Comparison of ENCODE assay signal across 26 cellular contexts in the genomic region with DNA sequence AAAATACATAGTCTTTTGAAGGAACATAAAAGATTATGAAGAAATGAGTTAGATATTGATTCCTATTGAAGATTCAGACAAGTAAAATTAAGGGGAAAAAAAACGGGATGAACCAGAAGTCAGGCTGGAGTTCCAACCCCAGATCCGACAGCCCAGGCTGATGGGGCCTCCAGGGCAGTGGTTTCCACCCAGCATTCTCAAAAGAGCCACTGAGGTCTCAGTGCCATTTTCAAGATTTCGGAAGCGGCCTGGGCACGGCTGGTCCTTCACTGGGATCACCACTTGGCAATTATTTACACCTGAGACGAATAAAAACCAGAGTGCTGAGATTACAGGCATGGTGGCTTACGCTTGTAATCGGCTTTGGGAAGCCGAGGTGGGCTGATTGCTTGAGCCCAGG.
"Had no signal": no experiment of that assay in that cellular context is flagged by ENCODE, and none has a peak within 500 bp of the region (broad histone marks: within the 10 kb centered on the region; RNA-seq: fewer than 3 reads in every experiment).

No MANE protein-coding gene starts in this region.

- H3K27ac ChIP-seq: stomach, suprapubic skin, testis, thoracic aorta, thyroid gland, tibial artery, tibial nerve, transverse colon, upper lobe of left lung, upper lobe of right lung, uterus, vagina had no signal

- ATAC-seq: stimulated activated effector memory CD8-positive, alpha-beta T cell treated with anti-CD3 and anti-CD28 coated beads, Interleukin-12 subunit alpha, Interleukin-12 subunit beta, amount 100 ng/mL, for 72 hours; stimulated activated memory B cell treated with anti-CD40 and anti-IgM and Interleukin-4, amounts not matched to agents 10 μg/mL and 1 μg/mL and 100 μg/mL, for 72 hours; stimulated activated naive B cell treated with anti-CD40 and anti-IgM and Interleukin-4, amounts not matched to agents 10 μg/mL and 1 μg/mL and 100 μg/mL, for 72 hours; stimulated activated naive CD8-positive, alpha-beta T cell treated with anti-CD3 and anti-CD28 coated beads, Interleukin-15, amount 100 ng/mL, for 72 hours; stimulated activated naive CD8-positive, alpha-beta T cell treated with anti-CD3 and anti-CD28 coated beads, Interleukin-15, Interleukin-2, amounts not matched to agents 100 U/mL and 50 U/mL, for 24 hours; upper lobe of right lung had no signal

- FAIRE-seq: urothelium cell line had no signal

- H3K27me3 ChIP-seq: suprapubic skin, testis, thyroid gland, tibial nerve, transverse colon, upper lobe of left lung, upper lobe of right lung, uterus, vagina had no signal

- DNase-seq: stimulated activated CD4-positive, alpha-beta T cell treated with anti-CD3 and anti-CD28 coated beads, Interleukin-2, amount 100 ng/mL, for 48 hours; stimulated activated CD4-positive, alpha-beta T cell treated with anti-CD3 and anti-CD28 coated beads, Interleukin-4, amount 100 ng/mL, for 1 hour; stimulated activated CD4-positive, alpha-beta T cell treated with anti-CD3 and anti-CD28 coated beads, Interleukin-4, amount 100 ng/mL, for 24 hours; stimulated activated CD4-positive, alpha-beta T cell treated with anti-CD3 and anti-CD28 coated beads, Interleukin-4, amount 100 ng/mL, for 4 hours; stimulated activated CD8-positive, alpha-beta memory T cell treated with anti-CD3 and anti-CD28 coated beads, Interleukin-4, amount 100 ng/mL, for 48 hours; stimulated activated naive B cell treated with anti-CD40 and anti-IgM and Interleukin-4, amounts not matched to agents 10 μg/mL and 1 μg/mL and 100 μg/mL, for 72 hours; stimulated activated naive CD4-positive, alpha-beta T cell treated with Interleukin-2 at 50 U/mL for 16 hours; stimulated activated naive CD8-positive, alpha-beta T cell treated with anti-CD3 and anti-CD28 coated beads, Interleukin-15, amount 100 ng/mL, for 72 hours; stimulated activated naive CD8-positive, alpha-beta T cell treated with anti-CD3 and anti-CD28 coated beads, Interleukin-15, Interleukin-2, amounts not matched to agents 100 U/mL and 50 U/mL, for 24 hours; stomach; substantia nigra; testis; tibial artery; transverse colon; trophoblast cell; upper lobe of left lung; upper lobe of right lung; uterus had no signal

- H3K9me3 ChIP-seq: stomach, suprapubic skin, testis, thoracic aorta, thyroid gland, tibial artery, tibial nerve, transverse colon, upper lobe of left lung, upper lobe of right lung, uterus, vagina had no signal

- H3K36me3 ChIP-seq: stomach, suprapubic skin, thoracic aorta, thyroid gland, tibial artery, tibial nerve, transverse colon, upper lobe of left lung, upper lobe of right lung, uterus, vagina had no signal

- H3K4me3 ChIP-seq: stomach, suprapubic skin, testis, thoracic aorta, thyroid gland, tibial artery, tibial nerve, transverse colon, upper lobe of left lung, upper lobe of right lung, uterus, vagina had no signal
